Comparison of ENCODE assay signal across 16 cellular contexts in the genomic region with DNA sequence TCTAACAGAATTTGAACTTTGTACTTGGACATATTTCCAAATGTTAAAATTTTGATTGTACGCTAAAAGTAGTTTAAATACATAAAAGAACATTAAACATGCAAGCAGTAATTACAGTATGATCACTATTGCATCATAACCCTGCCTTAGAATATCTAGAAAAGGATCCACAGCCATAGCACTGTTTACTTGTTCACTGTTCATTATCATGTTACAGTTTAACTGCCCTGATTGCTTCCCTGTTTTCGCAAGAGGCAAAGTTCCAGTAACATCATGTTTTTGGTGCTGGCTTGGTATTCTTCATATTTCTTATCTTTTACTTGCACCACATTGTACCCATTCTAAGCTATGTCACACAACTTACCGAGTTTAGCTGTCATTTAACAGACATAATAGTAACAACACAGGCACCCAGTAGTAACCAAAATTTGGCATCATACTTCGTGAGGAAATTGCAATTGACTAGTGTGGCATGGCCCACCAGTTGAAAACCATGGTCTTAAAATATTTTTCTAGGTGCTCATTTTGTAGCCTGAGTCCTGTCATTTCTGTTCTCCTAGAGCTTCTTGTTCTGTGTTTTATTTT. TPM values are rescaled to one million over a fixed set of nuclear protein-coding genes. Genes with fewer than 3 reads are reported as not detected.
DNase-seq lines count a peak whose midpoint lies in the region; FAIRE-seq and TF ChIP-seq lines count a peak whose summit lies in the region.
"Had no signal": no experiment of that assay in that cellular context is flagged by ENCODE, and none has a peak within 500 bp of the region (broad histone marks: within the 10 kb centered on the region; RNA-seq: fewer than 3 reads in every experiment).

No MANE protein-coding gene starts in this region.

- 35 to 74% (median 46%) methylated on average over 4 of the region's 4 CpGs for WGBS in small intestine, 3 donors

- DNase-seq in SIG-M5 treated with dmso at 0.1 percent for 504 hours (lab: John Stamatoyannopoulos, UW; ENCODE audit: unreplicated experiment) (peak; percentile 53), SIG-M5 (lab: John Stamatoyannopoulos, UW) (no peak), OCI-M1 (lab: John Stamatoyannopoulos, UW) (peak; percentile 55), fibroblast of the aortic adventitia (ENCODE audit: low read depth) (peak; percentile 25), small intestine (peak; percentile 66), retina (no peak), H7 (no peak)
- no peak for DNase-seq in central memory CD4-positive, alpha-beta T cell
- DNase-seq: activated CD8-positive, alpha-beta T cell treated with anti-CD3 and anti-CD28 coated beads, Interleukin-2, amount 10 ng/mL, durations not matched to agents 7 days and 5 days; activated naive CD8-positive, alpha-beta T cell treated with anti-CD3 and anti-CD28 coated beads, Interleukin-2, amount 10 ng/mL, durations not matched to agents 7 days and 5 days; DMS153; NCI-H2081; posterior cingulate gyrus had no signal

- no peaks in the 10 kb centered on the region for H3K4me1 ChIP-seq in small intestine (ENCODE audit: control insufficient read depth in 2 of 2, insufficient read depth in 1 of 2, low read depth in 1 of 2, low read length in 1 of 2)

- H3K27me3 ChIP-seq in small intestine (ENCODE audit: control insufficient read depth in 2 of 2, insufficient read depth in 2 of 2, low read length in 2 of 2) = no peaks in the 10 kb centered on the region
- no peaks in the 10 kb centered on the region for H3K27me3 ChIP-seq in H7 (ENCODE audit: control insufficient read depth, insufficient read depth, low read length)

- no peak overlapping the region for H3K4me3 ChIP-seq in fibroblast of the aortic adventitia (ENCODE audit: low read depth, low read length)
- H3K4me3 ChIP-seq in small intestine (ENCODE audit: low read depth in 1 of 2, low read length in 2 of 2) = no peak overlapping the region
- H3K4me3 ChIP-seq in H7 (ENCODE audit: insufficient read depth, low read depth, low read length) = no peak overlapping the region

- no peak overlapping the region for H3K27ac ChIP-seq in small intestine (ENCODE audit: low read depth in 1 of 2, low read length in 1 of 2)
- H3K27ac ChIP-seq: 22Rv1 had no signal

- FAIRE-seq in small intestine (lab: Jason Lieb, UNC) = no peak
- FAIRE-seq: bronchial epithelial cell, keratinocyte had no signal

- H3K36me3 ChIP-seq in small intestine (ENCODE audit: control insufficient read depth in 2 of 2, insufficient read depth in 2 of 2, low read length in 2 of 2) = no peaks in the 10 kb centered on the region
- no peaks in the 10 kb centered on the region; the same call in 1 of the 2 replicates for H3K36me3 ChIP-seq in H7 (replicated peaks; ENCODE audit: control insufficient read depth, insufficient read depth, low read length)

- H3K9me3 ChIP-seq in small intestine (ENCODE audit: control insufficient read depth, low read depth) = no peaks in the 10 kb centered on the region

- TF ChIP-seq CTCF in fibroblast of the aortic adventitia (IDR thresholded peaks at IDR 0.05; ENCODE audit: insufficient read depth, low read length) = no peak

RNA-seq across cellular contexts. Expression of a gene that starts 13.3 kb away (rescaled TPM):
- total RNA-seq in fibroblast of the aortic adventitia (ENCODE audit: low replicate concordance) = 71.5 and 79.8 TPM in 2 replicates
- polyA plus RNA-seq in small intestine = 10 to 100 TPM; 10.5 to 30.8 (median 17.7) TPM
- total RNA-seq in H7 (2014; rRNA removed; shearing (Covaris generic)) = 25.2 and 29.8 TPM in 2 replicates

RNA-seq across cellular contexts. Expression of a gene that starts 13.5 kb away (rescaled TPM):
- total RNA-seq in fibroblast of the aortic adventitia (ENCODE audit: low replicate concordance) = 27.6 and 32.5 TPM in 2 replicates
- 10 to 100 TPM in 2 of 3 donors, 1 to 10 TPM in 1; 5.1 to 11.9 (median 10.4) TPM for polyA plus RNA-seq in small intestine
- 10.8 and 11.2 TPM in 2 replicates for total RNA-seq in H7 (2014; rRNA removed; shearing (Covaris generic))

Comparison
In these comparisons a context has a peak if more than half of its experiments do, and no peak if none do; other contexts are left out.
1. DNase-seq: peak in SIG-M5 treated with dmso at 0.1 percent for 504 hours (single experiment), OCI-M1 (single experiment), fibroblast of the aortic adventitia (single experiment) and small intestine (single experiment); none in SIG-M5 (single experiment), central memory CD4-positive, alpha-beta T cell (single experiment), retina (single experiment) and H7 (single experiment).